ENCODE assay signal across 12 cellular contexts in genomic region chr18:32770181-32770650, GRCh38. TPM values are rescaled to one million over a fixed set of nuclear protein-coding genes. Genes with fewer than 3 reads are reported as not detected.
A peak's percentile ranks its signal among the peaks of the same experiment; 100 is the strongest.
DNase-seq lines count a peak whose midpoint lies in the region; ATAC-seq, FAIRE-seq and TF ChIP-seq lines count a peak whose summit lies in the region.
"Had no signal": no experiment of that assay in that cellular context is flagged by ENCODE, and none has a peak within 500 bp of the region (broad histone marks: within the 10 kb centered on the region; RNA-seq: fewer than 3 reads in every experiment).

No MANE protein-coding gene starts in this region.

- H3K27me3 Mint-ChIP-seq in IgD-negative memory B cell (peaks cover 2% of the 10 kb centered on the region), nephron (ENCODE audit: low read depth) (peaks cover 58% of the 10 kb centered on the region)
- H3K27me3 Mint-ChIP-seq in activated T-helper 2 cell treated with anti-CD3 and anti-CD28 coated beads, Interferon-gamma antibody, Interleukin-2, Interleukin-4, amounts not matched to agents 10 μg/mL and 5 μg/mL and 100 μg/mL, durations not matched to agents 14 hours and 24 hours and 36 hours (ENCODE audit: low read depth) = peaks cover 54% of the 10 kb centered on the region

- peak overlapping the region; percentile 86; the same call in 1 of the 2 replicates for H2BK12ac ChIP-seq in H1 (ENCODE audit: low read depth, low read length)

- H3K79me1 ChIP-seq in H1 (ENCODE audit: low read depth, low read length) = no peaks in the 10 kb centered on the region

- H2BK120ac ChIP-seq in H1 (replicated peaks; ENCODE audit: low read depth, low read length) = no peak overlapping the region

- POLR2A ChIA-PET in H1 (lab: Charles Lee; ENCODE audit: partially characterized antibody) = interaction anchor here (1.6 kb wide), 2 partner anchors 10 to 16 kb away, joined by 4 to 5 read pairs; no protein-coding TSS in a partner anchor

- peak overlapping the region; percentile 76 to 99 (median 94) for H3K4me2 ChIP-seq in BLaER1 treated with 17β-estradiol and CSF1 and Interleukin-3, amounts not matched to agents 10 nM and 100 nM
- peak overlapping the region; percentile 84 to 100 for H3K4me2 ChIP-seq in H1 (ENCODE audit: insufficient read depth in 1 of 2, low read depth in 2 of 2, low read length in 2 of 2)

- no peak overlapping the region for H4K8ac ChIP-seq in H1 (ENCODE audit: extremely low read depth, insufficient read depth, low read length)

- H3K4me1 Mint-ChIP-seq in IgD-negative memory B cell (peaks cover 27 to 42% (median 38%) of the 10 kb centered on the region in 3 donors), nephron (peaks cover 25% of the 10 kb centered on the region)
- no peaks in the 10 kb centered on the region for H3K4me1 Mint-ChIP-seq in activated T-helper 2 cell treated with anti-CD3 and anti-CD28 coated beads, Interferon-gamma antibody, Interleukin-2, Interleukin-4, amounts not matched to agents 10 μg/mL and 5 μg/mL and 100 μg/mL, durations not matched to agents 14 hours and 24 hours and 36 hours (ENCODE audit: low read depth)
- H3K4me1 Mint-ChIP-seq: activated CD4-positive, alpha-beta T cell treated with anti-CD3 and anti-CD28 coated beads, Interleukin-2, amount 10 ng/mL, durations not matched to agents 7 days and 5 days had no signal

- no peak overlapping the region for H3K23ac ChIP-seq in H1 (ENCODE audit: insufficient read length)

- no peak overlapping the region for H3K27ac ChIP-seq in BLaER1 treated with 17β-estradiol and CSF1 and Interleukin-3, amounts not matched to agents 10 nM and 100 nM
- no peak overlapping the region for H3K27ac ChIP-seq in H1 (ENCODE audit: low read depth, low read length)
- H3K27ac ChIP-seq: neutrophil had no signal

- no peaks in the 10 kb centered on the region for H3K79me2 ChIP-seq in H1 (ENCODE audit: control insufficient read depth in 1 of 2, insufficient read depth in 2 of 2, low read length in 2 of 2)

- peak overlapping the region; percentile 23 to 58 (median 42); a peak in 16 of 20 replicates for H3K4me3 ChIP-seq in BLaER1 treated with 17β-estradiol and CSF1 and Interleukin-3, amounts not matched to agents 10 nM and 100 nM
- H3K4me3 ChIP-seq in H1 (ENCODE audit: extremely low read depth in 1 of 4, insufficient read depth in 2 of 4, low read depth in 3 of 4, low read length in 4 of 4) = peak overlapping the region; percentile 44 to 90 (median 59)

- no peak overlapping the region for H3K4ac ChIP-seq in H1 (replicated peaks; ENCODE audit: insufficient read length, low read depth, low read length)

- H2AK5ac ChIP-seq in H1 (ENCODE audit: low read depth, low read length) = no peak overlapping the region

- H2BK15ac ChIP-seq in H1 (ENCODE audit: low read length) = peak overlapping the region; percentile 99; the same call in 1 of the 2 replicates

- peak overlapping the region; percentile 14 for H3K56ac ChIP-seq in H1 (replicated peaks; ENCODE audit: insufficient read length, low read depth, low read length)

- H3K27ac Mint-ChIP-seq in IgD-negative memory B cell (peak overlapping the region; percentile 63 to 87 (median 72)), nephron (peak overlapping the region; percentile 13 to 34 (median 33))
- no peak overlapping the region for H3K27ac Mint-ChIP-seq in activated T-helper 2 cell treated with anti-CD3 and anti-CD28 coated beads, Interferon-gamma antibody, Interleukin-2, Interleukin-4, amounts not matched to agents 10 μg/mL and 5 μg/mL and 100 μg/mL, durations not matched to agents 14 hours and 24 hours and 36 hours
- H3K27ac Mint-ChIP-seq: activated CD4-positive, alpha-beta T cell treated with anti-CD3 and anti-CD28 coated beads, Interleukin-2, amount 10 ng/mL, durations not matched to agents 7 days and 5 days had no signal

- CTCF ChIA-PET in H1 (lab: Charles Lee; ENCODE audit: partially characterized antibody) = interaction anchor here (0.8 to 3.8 kb wide), 10 partner anchors 10 to 152 kb away, joined by 3 to 15 read pairs (median 4); no protein-coding TSS in a partner anchor

- no peak overlapping the region for H4K5ac ChIP-seq in H1 (ENCODE audit: insufficient read length, low read depth, low read length)

- H2BK5ac ChIP-seq in H1 (ENCODE audit: low read depth, low read length) = peak overlapping the region; percentile 62; the same call in 1 of the 2 replicates

- ATAC-seq in GM21529 (IDR thresholded peaks at IDR 0.05; ENCODE audit: unreplicated experiment) (no peak), HG03135 (IDR thresholded peaks at IDR 0.05; ENCODE audit: unreplicated experiment) (no peak)

- H3K4me1 ChIP-seq in BLaER1 treated with 17β-estradiol and CSF1 and Interleukin-3, amounts not matched to agents 10 nM and 100 nM = peaks cover 20 to 53% (median 41%) of the 10 kb centered on the region in 10 experiments; a peak in 19 of 20 replicates
- H3K4me1 ChIP-seq in H1 (replicated peaks in 1 of 4; ENCODE audit: control insufficient read depth in 3 of 4, insufficient read depth in 4 of 4, low read length in 3 of 4) = peaks cover 7 to 23% (median 15%) of the 10 kb centered on the region in 4 experiments

- TF ChIP-seq POLR2A in H1 (IDR thresholded peaks at IDR 0.05; ENCODE audit: control extremely low read depth in 1 of 2, low read depth in 2 of 2, low read length in 2 of 2) = no peak

- peak overlapping the region; percentile 98 for H2BK20ac ChIP-seq in H1 (ENCODE audit: low read length)

- peaks cover 0 to 23% (median 0%) of the 10 kb centered on the region in 11 experiments; a peak in 4 of 22 replicates for H4K20me1 ChIP-seq in BLaER1 treated with 17β-estradiol and CSF1 and Interleukin-3, amounts not matched to agents 10 nM and 100 nM
- peaks cover 0 to 2% of the 10 kb centered on the region in 2 experiments for H4K20me1 ChIP-seq in H1 (replicated peaks in 1 of 2; ENCODE audit: control insufficient read depth in 1 of 2, insufficient read depth in 2 of 2, low read length in 2 of 2)

- 2% methylated on average over 23 of the region's 30 CpGs; no CpG with 5 or more reads in 1 of the 2 experiments for WGBS in H1 (ENCODE audit: extremely low coverage in 1 of 2, insufficient coverage in 1 of 2, insufficient read length in 1 of 2, insufficient replicate concordance in 2 of 2, low coverage in 1 of 2, low lambda C conversion rate in 2 of 2, missing lambda C conversion rate in 1 of 2), 2 experiments

- TF ChIP-seq EP300 in H1 (IDR thresholded peaks at IDR 0.05; ENCODE audit: borderline replicate concordance in 1 of 2, low read depth in 2 of 2, low read length in 2 of 2) = no peak

- peaks cover 20% of the 10 kb centered on the region for H3K23me2 ChIP-seq in H1 (ENCODE audit: low read depth, low read length)

- no peak for TF ChIP-seq CTCF in H1 (IDR thresholded peaks at IDR 0.05; ENCODE audit: control extremely low read depth in 1 of 3, insufficient read depth in 1 of 3, low read depth in 1 of 3, low read length in 3 of 3)
- TF ChIP-seq CTCF in nephron (IDR thresholded peaks at IDR 0.05; ENCODE audit: unreplicated experiment in 3 of 3) = no peak

- peaks cover 35 to 74% (median 42%) of the 10 kb centered on the region in 11 experiments for H3K27me3 ChIP-seq in BLaER1 treated with 17β-estradiol and CSF1 and Interleukin-3, amounts not matched to agents 10 nM and 100 nM
- H3K27me3 ChIP-seq in H1 (replicated peaks in 1 of 4; ENCODE audit: control insufficient read depth in 3 of 4, extremely low read depth in 1 of 4, insufficient read depth in 3 of 4, low read length in 3 of 4) = peaks cover 10 to 49% (median 40%) of the 10 kb centered on the region in 4 experiments

- H3K9me3 Mint-ChIP-seq in IgD-negative memory B cell = no peaks in the 10 kb centered on the region
- no peaks in the 10 kb centered on the region for H3K9me3 Mint-ChIP-seq in nephron
- H3K9me3 Mint-ChIP-seq in activated T-helper 2 cell treated with anti-CD3 and anti-CD28 coated beads, Interferon-gamma antibody, Interleukin-2, Interleukin-4, amounts not matched to agents 10 μg/mL and 5 μg/mL and 100 μg/mL, durations not matched to agents 14 hours and 24 hours and 36 hours = no peaks in the 10 kb centered on the region
- H3K9me3 Mint-ChIP-seq: activated CD4-positive, alpha-beta T cell treated with anti-CD3 and anti-CD28 coated beads, Interleukin-2, amount 10 ng/mL, durations not matched to agents 7 days and 5 days had no signal

- peak overlapping the region; percentile 79; the same call in 1 of the 2 replicates for H3K18ac ChIP-seq in H1 (ENCODE audit: extremely low read depth, low read length)

- H2AFZ ChIP-seq in H1 (ENCODE audit: low read length) = peak overlapping the region; percentile 95

- FAIRE-seq in H1 (lab: Jason Lieb, UNC) = no peak

- H4K91ac ChIP-seq in H1 (replicated peaks; ENCODE audit: insufficient read length, low read length) = peak overlapping the region; percentile 3

- H3K36me3 Mint-ChIP-seq in IgD-negative memory B cell = no peaks in the 10 kb centered on the region
- H3K36me3 Mint-ChIP-seq in nephron (ENCODE audit: low read depth) = no peaks in the 10 kb centered on the region
- no peaks in the 10 kb centered on the region for H3K36me3 Mint-ChIP-seq in activated T-helper 2 cell treated with anti-CD3 and anti-CD28 coated beads, Interferon-gamma antibody, Interleukin-2, Interleukin-4, amounts not matched to agents 10 μg/mL and 5 μg/mL and 100 μg/mL, durations not matched to agents 14 hours and 24 hours and 36 hours (ENCODE audit: low read depth)

- no peaks in the 10 kb centered on the region for H3K9me3 ChIP-seq in BLaER1 treated with 17β-estradiol and CSF1 and Interleukin-3, amounts not matched to agents 10 nM and 100 nM (replicated peaks in 1 of 11)
- H3K9me3 ChIP-seq in H1 (ENCODE audit: insufficient read depth in 2 of 2, low read depth in 1 of 2, low read length in 1 of 2) = no peaks in the 10 kb centered on the region
- H3K9me3 ChIP-seq: neutrophil had no signal

- peak overlapping the region; percentile 90 for H3K14ac ChIP-seq in H1 (ENCODE audit: insufficient read length)

- H3K9ac ChIP-seq in BLaER1 treated with 17β-estradiol and CSF1 and Interleukin-3, amounts not matched to agents 10 nM and 100 nM = peak overlapping the region in 1 of 11 experiments; percentile 10; a peak in 1 of 22 replicates
- H3K9ac ChIP-seq in H1 (replicated peaks in 1 of 4; ENCODE audit: extremely low read depth in 1 of 4, low read depth in 3 of 4, low read length in 3 of 4) = peak overlapping the region in 2 of 4 experiments; percentile 51; a peak in 2 of 7 replicates

- H3K4me3 Mint-ChIP-seq in IgD-negative memory B cell = peak overlapping the region; percentile 92 to 99 (median 96)
- peak overlapping the region; percentile 78 to 90 (median 87) for H3K4me3 Mint-ChIP-seq in nephron
- H3K4me3 Mint-ChIP-seq in activated T-helper 2 cell treated with anti-CD3 and anti-CD28 coated beads, Interferon-gamma antibody, Interleukin-2, Interleukin-4, amounts not matched to agents 10 μg/mL and 5 μg/mL and 100 μg/mL, durations not matched to agents 14 hours and 24 hours and 36 hours (ENCODE audit: low read depth) = no peak overlapping the region
- H3K4me3 Mint-ChIP-seq: activated CD4-positive, alpha-beta T cell treated with anti-CD3 and anti-CD28 coated beads, Interleukin-2, amount 10 ng/mL, durations not matched to agents 7 days and 5 days had no signal

- DNase-seq in H1 (ENCODE audit: low read depth in 1 of 2, low spot score in 2 of 2) = no peak
- DNase-seq in activated T-helper 2 cell treated with anti-CD3 and anti-CD28 coated beads, Interferon-gamma antibody, Interleukin-2, Interleukin-4, amounts not matched to agents 10 μg/mL and 5 μg/mL and 100 μg/mL, durations not matched to agents 14 hours and 24 hours and 36 hours (ENCODE audit: low spot score) = no peak
- no peak for DNase-seq in SIG-M5 (lab: John Stamatoyannopoulos, UW)
- DNase-seq: activated CD4-positive, alpha-beta T cell treated with anti-CD3 and anti-CD28 coated beads, Interleukin-2, amount 10 ng/mL, durations not matched to agents 7 days and 5 days; effector memory CD4-positive, alpha-beta T cell; NCI-H446 treated with DMSO at 0.1 percent for 48 hours had no signal

- intact Hi-C loops in activated T-helper 2 cell treated with anti-CD3 and anti-CD28 coated beads, Interferon-gamma antibody, Interleukin-2, Interleukin-4, amounts not matched to agents 10 μg/mL and 5 μg/mL and 100 μg/mL, durations not matched to agents 14 hours and 24 hours and 36 hours (cut with micrococcal nuclease) = loop anchor here (10.0 kb wide), 1 partner anchor 805 kb away; the partner anchor contains the start of gene ASXL3

- no peak for TF ChIP-seq RAD21 in H1 (IDR thresholded peaks at IDR 0.05 in 1 of 2, conservative IDR thresholded peaks at IDR 0.05 in 1 of 2; ENCODE audit: low read depth in 2 of 2, low read length in 2 of 2)

- no peaks in the 10 kb centered on the region for H3K36me3 ChIP-seq in BLaER1 treated with 17β-estradiol and CSF1 and Interleukin-3, amounts not matched to agents 10 nM and 100 nM
- H3K36me3 ChIP-seq in H1 (ENCODE audit: control insufficient read depth in 2 of 4, insufficient read depth in 4 of 4, low read length in 3 of 4) = no peaks in the 10 kb centered on the region
- H3K36me3 ChIP-seq: neutrophil had no signal

RNA-seq across cellular contexts. Expression of gene KLHL14, which starts 2.6 kb away (rescaled TPM):
- polyA plus RNA-seq in IgD-negative memory B cell (22.5 TPM), H1 (2011; rRNA removed) (1.1 and 1.4 TPM in 2 replicates)
- 1.2 and 1.3 TPM in 2 replicates for total RNA-seq in H1 (2021; fragmentation: NEBNext Ultra II Directional; extraction: Animal tissue kit (Norgen Biotek cat#: 25700))
- polyA plus RNA-seq in H1 (2011; cell fraction: cytosol; rRNA removed) = 0.96 TPM
- polyA plus RNA-seq in H1 (2011; cell fraction: nucleus; rRNA removed) = 2.2 TPM
- 1.2 to 1.8 TPM (median 1.5 TPM) in 4 replicates for polyA plus RNA-seq in H1 (2012, experiment 1 of 2)
- 0.16 TPM for polyA plus RNA-seq in H1 (2012, experiment 2 of 2)
- 0.36 TPM for polyA plus RNA-seq in H1 (2013, experiment 1 of 2)
- polyA plus RNA-seq in H1 (2013, experiment 2 of 2) = 0.37 TPM
- 1.9 and 4.7 TPM in 2 replicates for polyA minus RNA-seq in H1 (2011; rRNA and poly(A)+ RNA removed)
- polyA minus RNA-seq in H1 (2011; cell fraction: cytosol; rRNA and poly(A)+ RNA removed) = 1.8 TPM
- polyA minus RNA-seq in H1 (2011; cell fraction: nucleus; rRNA and poly(A)+ RNA removed) = 11.2 TPM
- total RNA-seq in activated T-helper 2 cell treated with anti-CD3 and anti-CD28 coated beads, Interferon-gamma antibody, Interleukin-2, Interleukin-4, amounts not matched to agents 10 μg/mL and 5 μg/mL and 100 μg/mL, durations not matched to agents 14 hours and 24 hours and 36 hours = not detected in 2 replicates
- total RNA-seq: activated CD4-positive, alpha-beta T cell treated with anti-CD3 and anti-CD28 coated beads, Interleukin-2, amount 10 ng/mL, durations not matched to agents 7 days and 5 days had no signal
